In genomic region chr3:162498626-162499025, GRCh38 we compare ENCODE assay signal across 7 cellular contexts.
"Had no signal": no experiment of that assay in that cellular context is flagged by ENCODE, and none has a peak within 500 bp of the region (broad histone marks: within the 10 kb centered on the region; RNA-seq: fewer than 3 reads in every experiment).

No MANE protein-coding gene starts in this region.

- FAIRE-seq: G401.6, GM12891, GM12892, GM18507, GM19239 had no signal

- DNase-seq: GDM1, GF-D8 had no signal
